ENCODE assay signal across 5 cellular contexts in the genomic region with DNA sequence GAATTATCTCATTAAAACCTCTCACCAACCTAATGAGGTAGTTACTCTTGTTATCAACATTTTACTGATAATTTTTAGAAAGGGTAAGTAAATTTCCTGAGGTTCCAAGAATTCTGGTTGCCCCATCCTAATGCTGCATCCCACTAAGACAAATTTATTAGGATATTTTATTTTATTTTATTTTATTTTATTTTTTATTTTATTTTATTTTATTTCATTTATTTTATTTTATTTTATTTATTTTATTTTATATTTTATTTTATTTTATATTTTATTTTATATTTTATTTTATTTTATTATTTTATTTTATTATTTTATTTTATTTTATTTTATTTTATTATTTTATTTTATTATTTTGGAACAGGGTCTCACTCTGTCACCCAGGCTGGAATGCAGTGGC. TPM values are rescaled to one million over a fixed set of nuclear protein-coding genes. Genes with fewer than 3 reads are reported as not detected.
"Had no signal": no experiment of that assay in that cellular context is flagged by ENCODE, and none has a peak within 500 bp of the region (broad histone marks: within the 10 kb centered on the region; RNA-seq: fewer than 3 reads in every experiment).

No MANE protein-coding gene starts in this region.

RNA-seq across cellular contexts. Expression of a gene that starts 46.9 kb away (rescaled TPM):
- total RNA-seq: GM23248, H4, H7, HepG2, HT1080 had no signal
- polyA plus RNA-seq: GM23248, HepG2 had no signal
